Comparison of ENCODE assay signal across 26 cellular contexts in the genomic region with DNA sequence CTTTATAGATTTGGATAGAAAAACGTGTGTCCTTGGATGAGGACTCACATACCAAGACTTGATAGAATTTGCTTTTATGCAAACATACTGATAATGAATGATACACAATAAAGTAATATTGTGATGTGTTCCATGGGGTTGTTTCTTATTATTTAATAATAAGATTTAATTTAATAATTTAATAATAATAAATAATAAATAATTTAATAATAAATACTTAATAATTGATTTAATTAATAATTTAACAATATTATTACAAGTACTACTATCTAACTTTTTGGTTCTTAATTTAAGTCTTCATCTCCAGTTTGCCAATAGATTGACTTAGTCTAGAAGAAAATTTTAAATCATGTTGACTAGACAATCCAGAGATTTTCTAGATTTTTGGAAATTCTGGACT.
"Had no signal": no experiment of that assay in that cellular context is flagged by ENCODE, and none has a peak within 500 bp of the region (broad histone marks: within the 10 kb centered on the region; RNA-seq: fewer than 3 reads in every experiment).

No MANE protein-coding gene starts in this region.

- H3K27ac ChIP-seq: left ventricle myocardium inferior, ovary, prostate gland, skin epidermis, spleen, tibial nerve, uterus had no signal

- H3K4me1 ChIP-seq: left ventricle myocardium inferior, prostate gland, spleen, tibial nerve, uterus had no signal

- FAIRE-seq: islet of Langerhans had no signal

- H3K4me1 Mint-ChIP-seq: immature natural killer cell; memory B cell; naive thymus-derived CD4-positive, alpha-beta T cell; stimulated activated effector memory CD8-positive, alpha-beta T cell treated with anti-CD3 and anti-CD28 coated beads, Interleukin-12 subunit alpha, Interleukin-12 subunit beta, amount 100 ng/mL, for 72 hours; stimulated activated naive CD8-positive, alpha-beta T cell treated with anti-CD3 and anti-CD28 coated beads, Interleukin-15, amount 100 ng/mL, for 72 hours had no signal

- H3K4me3 Mint-ChIP-seq: immature natural killer cell; memory B cell; naive thymus-derived CD4-positive, alpha-beta T cell; natural killer cell treated with Interleukin-12 subunit alpha and Interleukin-12 subunit beta and Interleukin-15 and Interleukin-18, amount 100 ng/mL, for 72 hours; stimulated activated effector memory CD8-positive, alpha-beta T cell treated with anti-CD3 and anti-CD28 coated beads, Interleukin-12 subunit alpha, Interleukin-12 subunit beta, amount 100 ng/mL, for 72 hours; stimulated activated naive CD8-positive, alpha-beta T cell treated with anti-CD3 and anti-CD28 coated beads, Interleukin-15, amount 100 ng/mL, for 72 hours; type B pancreatic cell had no signal

- DNase-seq: hypothalamus; immature natural killer cell; left ventricle myocardium inferior; midbrain; mucosa of descending colon; naive thymus-derived CD4-positive, alpha-beta T cell; ovary; posterior cingulate gyrus; retina; right cardiac atrium; spleen; stimulated activated CD4-positive, alpha-beta T cell treated with anti-CD3 and anti-CD28 coated beads, Interleukin-4, amount 100 ng/mL, for 24 hours; stimulated activated naive CD4-positive, alpha-beta T cell treated with Interleukin-2 at 50 U/mL for 16 hours; stimulated activated naive CD8-positive, alpha-beta T cell treated with anti-CD3 and anti-CD28 coated beads, Interleukin-15, amount 100 ng/mL, for 72 hours; substantia nigra; uterus had no signal

- H3K9me3 Mint-ChIP-seq: natural killer cell treated with Interleukin-12 subunit alpha and Interleukin-12 subunit beta and Interleukin-15 and Interleukin-18, amount 100 ng/mL, for 72 hours; type B pancreatic cell had no signal

- H3K9me3 ChIP-seq: ovary, prostate gland, tibial nerve, uterus had no signal

- H3K27me3 Mint-ChIP-seq: memory B cell; naive thymus-derived CD4-positive, alpha-beta T cell; natural killer cell treated with Interleukin-12 subunit alpha and Interleukin-12 subunit beta and Interleukin-15 and Interleukin-18, amount 100 ng/mL, for 72 hours; stimulated activated naive CD8-positive, alpha-beta T cell treated with anti-CD3 and anti-CD28 coated beads, Interleukin-15, amount 100 ng/mL, for 72 hours; type B pancreatic cell had no signal

- H3K27ac Mint-ChIP-seq: immature natural killer cell; memory B cell; naive thymus-derived CD4-positive, alpha-beta T cell; natural killer cell treated with Interleukin-12 subunit alpha and Interleukin-12 subunit beta and Interleukin-15 and Interleukin-18, amount 100 ng/mL, for 72 hours; stimulated activated effector memory CD8-positive, alpha-beta T cell treated with anti-CD3 and anti-CD28 coated beads, Interleukin-12 subunit alpha, Interleukin-12 subunit beta, amount 100 ng/mL, for 72 hours; stimulated activated naive CD8-positive, alpha-beta T cell treated with anti-CD3 and anti-CD28 coated beads, Interleukin-15, amount 100 ng/mL, for 72 hours; type B pancreatic cell had no signal

- H3K27me3 ChIP-seq: ovary, spleen, tibial nerve had no signal

- H3K4me3 ChIP-seq: left ventricle myocardium inferior, lung, mucosa of descending colon, ovary, prostate gland, skin epidermis, spleen, tibial nerve, uterus had no signal

- H3K36me3 Mint-ChIP-seq: immature natural killer cell; memory B cell; naive thymus-derived CD4-positive, alpha-beta T cell; stimulated activated effector memory CD8-positive, alpha-beta T cell treated with anti-CD3 and anti-CD28 coated beads, Interleukin-12 subunit alpha, Interleukin-12 subunit beta, amount 100 ng/mL, for 72 hours; type B pancreatic cell had no signal

- ATAC-seq: mucosa of descending colon; naive thymus-derived CD4-positive, alpha-beta T cell; natural killer cell treated with Interleukin-12 subunit alpha and Interleukin-12 subunit beta and Interleukin-15 and Interleukin-18, amount 100 ng/mL, for 72 hours; right cardiac atrium; sciatic nerve; stimulated activated effector memory CD8-positive, alpha-beta T cell treated with anti-CD3 and anti-CD28 coated beads, Interleukin-12 subunit alpha, Interleukin-12 subunit beta, amount 100 ng/mL, for 72 hours; stimulated activated naive CD8-positive, alpha-beta T cell treated with anti-CD3 and anti-CD28 coated beads, Interleukin-15, amount 100 ng/mL, for 72 hours had no signal

- H3K36me3 ChIP-seq: left ventricle myocardium inferior, ovary, prostate gland, spleen, tibial nerve had no signal
